In the genomic region with DNA sequence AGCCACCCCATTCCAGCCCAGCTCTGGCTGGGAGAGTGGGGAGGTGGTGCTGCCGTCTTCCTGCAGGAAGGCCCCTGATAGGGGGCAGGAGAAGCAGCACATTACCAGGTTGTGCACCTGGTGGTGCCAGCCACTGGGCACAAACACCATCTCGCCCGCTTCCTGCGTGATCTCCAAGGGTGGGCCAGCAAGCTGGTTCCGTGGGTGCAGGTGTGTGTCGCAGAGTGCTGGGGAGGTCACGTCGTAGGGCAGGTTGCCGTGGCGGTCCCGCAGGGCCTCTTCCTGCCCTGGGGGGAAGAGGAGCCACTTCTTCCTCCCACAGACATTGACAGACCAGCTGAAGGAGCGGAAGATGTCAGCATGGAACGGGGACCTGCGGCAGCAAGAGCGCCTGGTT, we compare ENCODE assay signal across 13 cellular contexts. TPM values are rescaled to one million over a fixed set of nuclear protein-coding genes. Genes with fewer than 3 reads are reported as not detected.
DNase-seq lines count a peak whose midpoint lies in the region; ATAC-seq, FAIRE-seq and TF ChIP-seq lines count a peak whose summit lies in the region.
"Had no signal": no experiment of that assay in that cellular context is flagged by ENCODE, and none has a peak within 500 bp of the region (broad histone marks: within the 10 kb centered on the region; RNA-seq: fewer than 3 reads in every experiment).

No MANE protein-coding gene starts in this region.

- H3K9ac ChIP-seq in SK-N-SH (no peak overlapping the region), astrocyte (ENCODE audit: low read length) (no peak overlapping the region)
- H3K9ac ChIP-seq: parathyroid adenoma had no signal

- 100% methylated on average over 11 of the region's 15 CpGs for WGBS in SK-N-SH (ENCODE audit: low lambda C conversion rate)

- TF ChIP-seq EP300 in SK-N-SH (IDR thresholded peaks at IDR 0.05; ENCODE audit: borderline replicate concordance in 1 of 2, low read depth in 1 of 2, low read length in 1 of 2) = no peak

- H3K79me2 ChIP-seq in SK-N-SH (ENCODE audit: insufficient read depth) (peaks cover 55% of the 10 kb centered on the region), astrocyte (ENCODE audit: insufficient read depth, low read length) (peaks cover 59% of the 10 kb centered on the region)

- no peaks in the 10 kb centered on the region for H3K9me3 Mint-ChIP-seq in HFFc6
- no peaks in the 10 kb centered on the region for H3K9me3 Mint-ChIP-seq in astrocyte (ENCODE audit: unreplicated experiment)
- no peaks in the 10 kb centered on the region for H3K9me3 Mint-ChIP-seq in neural crest cell

- H4K20me1 ChIP-seq in SK-N-SH (ENCODE audit: insufficient read depth) (peaks cover 8% of the 10 kb centered on the region; the same call in 1 of the 2 replicates), astrocyte (ENCODE audit: insufficient read depth, low read length) (peaks cover 65% of the 10 kb centered on the region)

- H3K27me3 ChIP-seq in SK-N-SH (ENCODE audit: insufficient read depth) (no peaks in the 10 kb centered on the region), astrocyte (ENCODE audit: insufficient read depth, low read length) (no peaks in the 10 kb centered on the region)

- H3K27ac Mint-ChIP-seq in HFFc6 = no peak overlapping the region
- no peak overlapping the region for H3K27ac Mint-ChIP-seq in astrocyte (ENCODE audit: unreplicated experiment)
- no peak overlapping the region for H3K27ac Mint-ChIP-seq in neural crest cell (ENCODE audit: unreplicated experiment)

- no peaks in the 10 kb centered on the region for H3K9me2 ChIP-seq in SK-N-SH

- H2AFZ ChIP-seq in SK-N-SH (ENCODE audit: low read depth) = no peak overlapping the region
- H2AFZ ChIP-seq in astrocyte (ENCODE audit: low read depth, low read length) = no peak overlapping the region
- H2AFZ ChIP-seq: parathyroid adenoma had no signal

- H3K27ac ChIP-seq in SK-N-SH (ENCODE audit: low read depth in 2 of 2, low read length in 1 of 2) (no peak overlapping the region), astrocyte (ENCODE audit: low read depth, low read length) (no peak overlapping the region)
- H3K27ac ChIP-seq: parathyroid adenoma had no signal

- H3K4me1 Mint-ChIP-seq in HFFc6 (ENCODE audit: low read depth) = peaks cover 26% of the 10 kb centered on the region
- peaks cover 5% of the 10 kb centered on the region for H3K4me1 Mint-ChIP-seq in astrocyte (ENCODE audit: low read depth, unreplicated experiment)
- H3K4me1 Mint-ChIP-seq in neural crest cell = peaks cover 38% of the 10 kb centered on the region

- H3K27me3 Mint-ChIP-seq in HFFc6 (ENCODE audit: insufficient read depth) = peaks cover 8% of the 10 kb centered on the region
- no peaks in the 10 kb centered on the region for H3K27me3 Mint-ChIP-seq in astrocyte (ENCODE audit: low read depth, unreplicated experiment)
- H3K27me3 Mint-ChIP-seq in neural crest cell (ENCODE audit: low read depth) = peaks cover 3% of the 10 kb centered on the region

- no peak for ATAC-seq in SK-N-SH treated with all-trans-retinoic acid at 6 μM for 48 hours
- ATAC-seq in GM18909 (IDR thresholded peaks at IDR 0.05; ENCODE audit: poor library complexity, unreplicated experiment) = no peak
- no peak for ATAC-seq in HG02588 (IDR thresholded peaks at IDR 0.05; ENCODE audit: unreplicated experiment)

- FAIRE-seq in astrocyte (lab: Jason Lieb, UNC) = no peak
- FAIRE-seq: frontal cortex, GM18507 had no signal

- H3K4me2 ChIP-seq in SK-N-SH (peak overlapping the region; percentile 100; the same call in 1 of the 2 replicates), astrocyte (ENCODE audit: low read length) (no peak overlapping the region)

- H3K4me3 Mint-ChIP-seq in HFFc6 = peak overlapping the region; percentile 95; the same call in 1 of the 2 replicates
- peak overlapping the region; percentile 95 for H3K4me3 Mint-ChIP-seq in astrocyte (ENCODE audit: unreplicated experiment)
- peak overlapping the region; percentile 83 for H3K4me3 Mint-ChIP-seq in neural crest cell

- TF ChIP-seq RAD21 in SK-N-SH (IDR thresholded peaks at IDR 0.05; ENCODE audit: low read length) = no peak

- H3K9me3 ChIP-seq in SK-N-SH = no peaks in the 10 kb centered on the region
- H3K9me3 ChIP-seq in astrocyte (ENCODE audit: insufficient read depth, low read depth, low read length) = no peaks in the 10 kb centered on the region

- CTCF ChIA-PET in SK-N-SH (lab: Yijun Ruan, JAX) = interaction anchor here (1.2 kb wide), 1 partner anchor 213 kb away, joined by 3 read pairs; no protein-coding TSS in a partner anchor

- H3K4me3 ChIP-seq in SK-N-SH (ENCODE audit: low read depth in 2 of 2, low read length in 1 of 2) = no peak overlapping the region
- H3K4me3 ChIP-seq in astrocyte (ENCODE audit: insufficient read depth, low read depth, low read length) = no peak overlapping the region

- H3K36me3 ChIP-seq in SK-N-SH (replicated peaks in 1 of 2; ENCODE audit: control insufficient read depth in 1 of 2, insufficient read depth in 2 of 2, low read length in 1 of 2) (peaks cover 6 to 26% of the 10 kb centered on the region in 2 experiments), astrocyte (ENCODE audit: insufficient read depth, low read length) (peaks cover 3% of the 10 kb centered on the region)

- DNase-seq in SK-N-SH = no peak
- DNase-seq in HFFc6 = no peak
- no peak for DNase-seq in astrocyte (ENCODE audit: low read depth)
- no peak for DNase-seq in neural crest cell (ENCODE audit: low read depth, low spot score)
- no peak for DNase-seq in NK-92 treated with Interleukin-12 subunit alpha and Interleukin-12 subunit beta, amount 100 ng/mL, for 24 hours (lab: John Stamatoyannopoulos, UW)
- DNase-seq: 8988T, NCI-H345 had no signal

- H3K4me1 ChIP-seq in SK-N-SH (ENCODE audit: control insufficient read depth in 1 of 2, insufficient read depth in 2 of 2, low read depth in 1 of 2, low read length in 1 of 2) (peaks cover 9 to 38% of the 10 kb centered on the region in 2 experiments; a peak in 3 of 4 replicates), astrocyte (ENCODE audit: insufficient read depth, low read length) (peaks cover 12% of the 10 kb centered on the region)

- POLR2A ChIA-PET in SK-N-SH (lab: Yijun Ruan, JAX) = no interaction called here

- H3K36me3 Mint-ChIP-seq in HFFc6 (ENCODE audit: low read depth) (no peaks in the 10 kb centered on the region; the same call in 1 of the 2 replicates), astrocyte (ENCODE audit: low read depth, unreplicated experiment) (no peaks in the 10 kb centered on the region), neural crest cell (ENCODE audit: low read depth) (no peaks in the 10 kb centered on the region)

- H3F3A ChIP-seq in SK-N-SH (replicated peaks; ENCODE audit: insufficient read depth) = no peaks in the 10 kb centered on the region

- TF ChIP-seq CTCF in SK-N-SH (IDR thresholded peaks at IDR 0.05) (no peak), HFFc6 (IDR thresholded peaks at IDR 0.05) (no peak), astrocyte (IDR thresholded peaks at IDR 0.05; ENCODE audit: insufficient read depth, low read depth, low read length) (no peak), neural crest cell (conservative IDR thresholded peaks at IDR 0.05) (no peak)

TF ChIP-seq in SK-N-SH, 30 proteins besides CTCF, POLR2A, EP300 and RAD21 (continues in another document):
- TF ChIP-seq SMC3 (IDR thresholded peaks at IDR 0.05; ENCODE audit: low read depth, low read length) = no peak
- TF ChIP-seq NFIC (IDR thresholded peaks at IDR 0.05; ENCODE audit: borderline replicate concordance) = no peak
- no peak for TF ChIP-seq POLR2AphosphoS5 (IDR thresholded peaks at IDR 0.05; ENCODE audit: low read depth, low read length)
- TF ChIP-seq ELF1 (IDR thresholded peaks at IDR 0.05) = no peak
- no peak for TF ChIP-seq JUND (IDR thresholded peaks at IDR 0.05)
- TF ChIP-seq, protein P1, sequence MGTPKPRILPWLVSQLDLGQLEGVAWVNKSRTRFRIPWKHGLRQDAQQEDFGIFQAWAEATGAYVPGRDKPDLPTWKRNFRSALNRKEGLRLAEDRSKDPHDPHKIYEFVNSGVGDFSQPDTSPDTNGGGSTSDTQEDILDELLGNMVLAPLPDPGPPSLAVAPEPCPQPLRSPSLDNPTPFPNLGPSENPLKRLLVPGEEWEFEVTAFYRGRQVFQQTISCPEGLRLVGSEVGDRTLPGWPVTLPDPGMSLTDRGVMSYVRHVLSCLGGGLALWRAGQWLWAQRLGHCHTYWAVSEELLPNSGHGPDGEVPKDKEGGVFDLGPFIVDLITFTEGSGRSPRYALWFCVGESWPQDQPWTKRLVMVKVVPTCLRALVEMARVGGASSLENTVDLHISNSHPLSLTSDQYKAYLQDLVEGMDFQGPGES (IDR thresholded peaks at IDR 0.05; ENCODE audit: low read depth, low read length) = no peak
- TF ChIP-seq RFX5 (IDR thresholded peaks at IDR 0.05; ENCODE audit: low read length) = no peak

TF ChIP-seq in SK-N-SH treated with all-trans-retinoic acid at 6 μM for 48 hours, 23 proteins besides CTCF, POLR2A, EP300 and RAD21 (continues in another document):
- TF ChIP-seq BACH2 (CRISPR knock-in tag; IDR thresholded peaks at IDR 0.05; ENCODE audit: borderline replicate concordance) (no peak), PPARA (CRISPR knock-in tag; IDR thresholded peaks at IDR 0.05; ENCODE audit: borderline replicate concordance) (no peak), ZNF8 (CRISPR knock-in tag; IDR thresholded peaks at IDR 0.05) (no peak), CSDC2 (CRISPR knock-in tag; IDR thresholded peaks at IDR 0.05) (no peak)

RNA-seq across cellular contexts. Expression of a gene that starts 1.8 kb away (rescaled TPM):
- polyA plus RNA-seq in SK-N-SH (2012; rRNA removed) = 15.0 and 16.6 TPM in 2 replicates
- 5.9 and 11.5 TPM in 2 replicates for polyA plus RNA-seq in SK-N-SH (2012; cell fraction: cytosol; rRNA removed)
- polyA plus RNA-seq in SK-N-SH (2012; cell fraction: nucleus; rRNA removed) = 24.2 and 29.6 TPM in 2 replicates
- 10 to 100 TPM; 20.2 to 23.1 (median 21.5) TPM for total RNA-seq in HFFc6 (2021; fragmentation: NEBNext Ultra II Directional; extraction: Animal tissue kit (Norgen Biotek cat#: 25700))
- 17.5 and 18.5 TPM in 2 replicates for total RNA-seq in astrocyte
- 25.2 and 28.3 TPM in 2 replicates for total RNA-seq in neural crest cell

RNA-seq across cellular contexts. Expression of a gene that starts 1.9 kb away (rescaled TPM):
- 44.0 and 45.6 TPM in 2 replicates for polyA plus RNA-seq in SK-N-SH (2012; rRNA removed)
- polyA plus RNA-seq in SK-N-SH (2012; cell fraction: cytosol; rRNA removed) = 41.0 and 45.9 TPM in 2 replicates
- polyA plus RNA-seq in SK-N-SH (2012; cell fraction: nucleus; rRNA removed) = 32.7 and 40.3 TPM in 2 replicates
- 10 to 100 TPM; 27.0 to 31.2 (median 30.4) TPM for total RNA-seq in HFFc6 (2021; fragmentation: NEBNext Ultra II Directional; extraction: Animal tissue kit (Norgen Biotek cat#: 25700))
- total RNA-seq in astrocyte (31.6 and 31.9 TPM in 2 replicates), neural crest cell (42.9 and 45.3 TPM in 2 replicates)
